ENCODE assay signal across 9 cellular contexts in genomic region chr7:158821173-158822021, GRCh38. TPM values are rescaled to one million over a fixed set of nuclear protein-coding genes. Genes with fewer than 3 reads are reported as not detected.
DNase-seq lines count a peak whose midpoint lies in the region; ATAC-seq, FAIRE-seq and TF ChIP-seq lines count a peak whose summit lies in the region.
"Had no signal": no experiment of that assay in that cellular context is flagged by ENCODE, and none has a peak within 500 bp of the region (broad histone marks: within the 10 kb centered on the region; RNA-seq: fewer than 3 reads in every experiment).

No MANE protein-coding gene starts in this region.

- ATAC-seq in left lung: no peak

- H3K4me1 Mint-ChIP-seq in astrocyte (ENCODE audit: low read depth, unreplicated experiment): peaks cover 46% of the 10 kb centered on the region

- H3K4me3 Mint-ChIP-seq in astrocyte (ENCODE audit: unreplicated experiment): peak overlapping the region; percentile 60

- H3K79me2 ChIP-seq in astrocyte (ENCODE audit: insufficient read depth, low read length): peaks cover 89% of the 10 kb centered on the region

- H3K27me3 Mint-ChIP-seq in astrocyte (ENCODE audit: low read depth, unreplicated experiment): no peaks in the 10 kb centered on the region

- WGBS in urinary bladder: 67% methylated on average over 14 of the region's 14 CpGs

- H3K4me1 ChIP-seq in astrocyte (ENCODE audit: insufficient read depth, low read length) (peaks cover 49% of the 10 kb centered on the region), left lung (peaks cover 43 to 86% of the 10 kb centered on the region in 2 donors), urinary bladder (ENCODE audit: insufficient read depth) (peaks cover 3% of the 10 kb centered on the region)

- H3K9me3 ChIP-seq in KOPT-K1 (ENCODE audit: insufficient read depth, low read length, poor library complexity, severe bottlenecking): no peaks in the 10 kb centered on the region
- no peaks in the 10 kb centered on the region for H3K9me3 ChIP-seq in astrocyte (ENCODE audit: insufficient read depth, low read depth, low read length)
- H3K9me3 ChIP-seq in left lung: no peaks in the 10 kb centered on the region
- no peaks in the 10 kb centered on the region for H3K9me3 ChIP-seq in WERI-Rb-1 (ENCODE audit: severe bottlenecking)

- intact Hi-C loops in left lung (cut with DNase I): no loop called here

- peak; percentile 50 for FAIRE-seq in astrocyte (lab: Jason Lieb, UNC)
- FAIRE-seq: colon had no signal

- H3K36me3 ChIP-seq in KOPT-K1 (ENCODE audit: insufficient read depth, low read length) (peaks cover 8% of the 10 kb centered on the region; the same call in 1 of the 2 replicates), astrocyte (ENCODE audit: insufficient read depth, low read length) (no peaks in the 10 kb centered on the region), left lung (no peaks in the 10 kb centered on the region), urinary bladder (ENCODE audit: insufficient read depth) (no peaks in the 10 kb centered on the region), WERI-Rb-1 (no peaks in the 10 kb centered on the region)

- H3K9ac ChIP-seq in astrocyte (ENCODE audit: low read length): peak overlapping the region; percentile 77

- H3K4me3 ChIP-seq in astrocyte (ENCODE audit: insufficient read depth, low read depth, low read length): peak overlapping the region; percentile 13
- no peak overlapping the region for H3K4me3 ChIP-seq in left lung
- H3K4me3 ChIP-seq in urinary bladder (ENCODE audit: low read depth, low read length): no peak overlapping the region
- H3K4me3 ChIP-seq in WERI-Rb-1 (ENCODE audit: low read depth, low read length): no peak overlapping the region

- peaks cover 6% of the 10 kb centered on the region for H4K20me1 ChIP-seq in astrocyte (ENCODE audit: insufficient read depth, low read length)

- no peaks in the 10 kb centered on the region for H3K9me3 Mint-ChIP-seq in astrocyte (ENCODE audit: unreplicated experiment)

- no peaks in the 10 kb centered on the region for H3K36me3 Mint-ChIP-seq in astrocyte (ENCODE audit: low read depth, unreplicated experiment)

- H3K27ac ChIP-seq in KOPT-K1 (ENCODE audit: low read depth, low read length, poor library complexity, severe bottlenecking) (peak overlapping the region; percentile 89), astrocyte (ENCODE audit: low read depth, low read length) (peak overlapping the region; percentile 98), left lung (peak overlapping the region; percentile 68 to 73), urinary bladder (ENCODE audit: low read depth) (peak overlapping the region; percentile 66), WERI-Rb-1 (no peak overlapping the region)

- in situ Hi-C loops in KBM-7 (cut with MboI; ENCODE audit: low pct_unique_long_range_greater_than_20kb, low sequenced_read_pairs): no loop called here

- DNase-seq in AG08395 (ENCODE audit: low spot score) (peak; percentile 69), astrocyte (ENCODE audit: low read depth) (peak; percentile 91), left lung (no peak), WERI-Rb-1 (no peak), KBM-7 (no peak), cortex of kidney (lab: John Stamatoyannopoulos, UW) (no peak)

- H2AFZ ChIP-seq in astrocyte (ENCODE audit: low read depth, low read length): peak overlapping the region; percentile 54

- H3K27ac Mint-ChIP-seq in astrocyte (ENCODE audit: unreplicated experiment): peak overlapping the region; percentile 97

- TF ChIP-seq CTCF in astrocyte (IDR thresholded peaks at IDR 0.05; ENCODE audit: insufficient read depth, low read depth, low read length): no peak
- TF ChIP-seq CTCF in left lung (IDR thresholded peaks at IDR 0.05): no peak
- no peak for TF ChIP-seq CTCF in WERI-Rb-1 (IDR thresholded peaks at IDR 0.05; ENCODE audit: low read depth, low read length)

- H3K27me3 ChIP-seq in astrocyte (ENCODE audit: insufficient read depth, low read length) (no peaks in the 10 kb centered on the region), left lung (no peaks in the 10 kb centered on the region), WERI-Rb-1 (ENCODE audit: insufficient read depth, low read depth, severe bottlenecking) (no peaks in the 10 kb centered on the region)

- H3K4me2 ChIP-seq in astrocyte (ENCODE audit: low read length): peak overlapping the region; percentile 78

RNA-seq across cellular contexts. Expression of gene ESYT2, which starts 7.9 kb away (rescaled TPM):
- total RNA-seq in astrocyte (56.1 and 60.9 TPM in 2 replicates), left lung (10 to 100 TPM; 69.7 to 75.7 TPM), urinary bladder (106 TPM)
- polyA plus RNA-seq in urinary bladder: 61.5 TPM

RNA-seq across cellular contexts. Expression of gene DYNC2I1, which starts 35.0 kb away (rescaled TPM):
- total RNA-seq in astrocyte (17.0 and 20.2 TPM in 2 replicates), left lung (10 to 100 TPM; 10.8 to 17.3 TPM), urinary bladder (17.3 TPM)
- 13.4 TPM for polyA plus RNA-seq in urinary bladder

Comparison
In these comparisons a context has a peak if more than half of its experiments do, and no peak if none do; other contexts are left out.
1. DNase-seq: peak in AG08395 (single experiment) and astrocyte (single experiment); none in left lung (0 of 2), WERI-Rb-1 (single experiment), KBM-7 (single experiment) and cortex of kidney (single experiment).